20 cellular contexts compared by ENCODE assay signal in the genomic region with DNA sequence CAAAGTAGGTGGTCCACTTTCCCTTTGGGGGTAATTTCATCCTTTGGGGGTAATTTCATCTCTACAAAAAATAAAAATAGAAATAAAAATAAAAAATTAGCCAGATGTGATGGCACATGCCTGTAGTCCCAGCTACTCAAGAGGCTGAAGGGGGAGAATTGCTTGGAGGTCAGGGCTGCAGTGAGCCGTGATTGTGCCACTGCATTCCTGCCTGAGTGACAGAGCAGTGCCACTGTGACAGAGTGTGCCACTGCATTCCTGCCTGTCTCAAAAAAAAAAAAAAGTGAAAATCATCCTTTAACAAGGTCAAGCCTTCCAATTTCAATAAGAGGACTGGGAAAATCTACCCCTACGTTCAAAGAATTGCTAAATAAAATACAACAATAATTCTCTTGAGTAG.
"Had no signal": no experiment of that assay in that cellular context is flagged by ENCODE, and none has a peak within 500 bp of the region (broad histone marks: within the 10 kb centered on the region; RNA-seq: fewer than 3 reads in every experiment).

No MANE protein-coding gene starts in this region.

- DNase-seq: dermis blood vessel endothelial cell; dorsolateral prefrontal cortex; effector CD4-positive, alpha-beta T cell; effector memory CD4-positive, alpha-beta T cell; foreskin keratinocyte; heart right ventricle; hippocampal formation; left colon; left lung; lower lobe of right lung; mesenchymal stem cell; mucosa of descending colon had no signal

- FAIRE-seq: colon, endothelial cell of umbilical vein, frontal cortex, islet of Langerhans, keratinocyte had no signal

- H3K9me3 ChIP-seq: esophagus muscularis mucosa, gastroesophageal sphincter, heart right ventricle, left lung, lower lobe of right lung, mucosa of descending colon had no signal

- H3K4me3 ChIP-seq: coronary artery, dorsolateral prefrontal cortex, esophagus muscularis mucosa, gastroesophageal sphincter, heart right ventricle, left lung, lower lobe of right lung, mucosa of descending colon had no signal

- H3K36me3 ChIP-seq: esophagus muscularis mucosa, gastroesophageal sphincter, heart right ventricle, left lung, lower lobe of right lung had no signal

- H3K4me1 ChIP-seq: esophagus muscularis mucosa, gastroesophageal sphincter, heart right ventricle, left lung, lower lobe of right lung had no signal

- H3K27ac ChIP-seq: coronary artery, dorsolateral prefrontal cortex, esophagus muscularis mucosa, foreskin keratinocyte, gastroesophageal sphincter, heart right ventricle, left lung, lower lobe of right lung had no signal

- H3K27me3 ChIP-seq: dorsolateral prefrontal cortex, esophagus muscularis mucosa, foreskin keratinocyte, gastroesophageal sphincter, heart right ventricle, left lung had no signal

- ATAC-seq: foreskin keratinocyte, gastroesophageal sphincter, left colon, left lung, lower lobe of right lung, mucosa of descending colon had no signal
